In genomic region chr5:54387659-54388232, GRCh38 we compare ENCODE assay signal across 12 cellular contexts.
A peak's percentile ranks its signal among the peaks of the same experiment; 100 is the strongest.
DNase-seq lines count a peak whose midpoint lies in the region; ATAC-seq and TF ChIP-seq lines count a peak whose summit lies in the region.
"Had no signal": no experiment of that assay in that cellular context is flagged by ENCODE, and none has a peak within 500 bp of the region (broad histone marks: within the 10 kb centered on the region; RNA-seq: fewer than 3 reads in every experiment).

No MANE protein-coding gene starts in this region.

- ATAC-seq in body of pancreas (peak; percentile 55), left lung (peak; percentile 40), GM19023 (IDR thresholded peaks at IDR 0.05; ENCODE audit: unreplicated experiment) (no peak), GM19328 (IDR thresholded peaks at IDR 0.05; ENCODE audit: unreplicated experiment) (no peak), GM18498 (IDR thresholded peaks at IDR 0.05; ENCODE audit: unreplicated experiment) (no peak)

- TF ChIP-seq POLR2A in body of pancreas (IDR thresholded peaks at IDR 0.05), result no peak

- H3K9me3 ChIP-seq in body of pancreas, result no peaks in the 10 kb centered on the region
- no peaks in the 10 kb centered on the region for H3K9me3 ChIP-seq in left lung
- H3K9me3 ChIP-seq: Peyer's patch had no signal

- intact Hi-C loops in body of pancreas (cut with DNase I), result no loop called here
- intact Hi-C loops in left lung (cut with DNase I), result no loop called here

- no peak overlapping the region for H3K27ac ChIP-seq in body of pancreas
- no peak overlapping the region for H3K27ac ChIP-seq in left lung
- H3K27ac ChIP-seq: C4-2B, Peyer's patch had no signal

- no peaks in the 10 kb centered on the region for H3K36me3 ChIP-seq in body of pancreas (replicated peaks in 1 of 2; ENCODE audit: insufficient read depth in 1 of 2, low read depth in 2 of 2)
- H3K36me3 ChIP-seq in left lung, result no peaks in the 10 kb centered on the region
- H3K36me3 ChIP-seq: Peyer's patch had no signal

- peak; percentile 60 for DNase-seq in EL
- DNase-seq in M059J (ENCODE audit: low read depth), result peak; percentile 65
- no peak for DNase-seq in body of pancreas
- DNase-seq in left lung, result no peak
- no peak for DNase-seq in NCI-H446 treated with DMSO at 0.1 percent for 48 hours (lab: John Stamatoyannopoulos, UW)
- DNase-seq: NCI-H1436 treated with DMSO at 0.1 percent for 48 hours; Peyer's patch; stimulated activated naive CD4-positive, alpha-beta T cell had no signal

- no peaks in the 10 kb centered on the region for H3K27me3 ChIP-seq in body of pancreas
- H3K27me3 ChIP-seq in left lung, result no peaks in the 10 kb centered on the region
- H3K27me3 ChIP-seq: Peyer's patch had no signal

- TF ChIP-seq CTCF in body of pancreas (IDR thresholded peaks at IDR 0.05) (no peak), left lung (IDR thresholded peaks at IDR 0.05) (no peak)

- no peak overlapping the region for H3K4me3 ChIP-seq in body of pancreas
- H3K4me3 ChIP-seq in left lung, result no peak overlapping the region
- H3K4me3 ChIP-seq: Peyer's patch had no signal

- H3K4me1 ChIP-seq in body of pancreas (no peaks in the 10 kb centered on the region), left lung (peaks cover 0 to 4% of the 10 kb centered on the region in 2 donors)

- 81 to 85% methylated on average over 3 of the region's 3 CpGs for WGBS in body of pancreas, 2 donors

Comparison
In these comparisons a context has a peak if more than half of its experiments do, and no peak if none do; other contexts are left out.
1. DNase-seq: peak in EL (single experiment) and M059J (single experiment); none in body of pancreas (0 of 4), left lung (0 of 2) and NCI-H446 treated with DMSO at 0.1 percent for 48 hours (single experiment).
2. ATAC-seq: peak in body of pancreas (single experiment) and left lung (single experiment); none in GM19023 (single experiment), GM19328 (single experiment) and GM18498 (single experiment).